1 cellular context compared by ENCODE assay signal in genomic region chr11:125272822-125273221, GRCh38.
TF ChIP-seq lines count a peak whose summit lies in the region.

No MANE protein-coding gene starts in this region.

TF ChIP-seq in H1, 55 proteins besides CTCF, POLR2A, EP300 and RAD21 (continued from another document):
- no peak for TF ChIP-seq TEAD4 (IDR thresholded peaks at IDR 0.05; ENCODE audit: low read depth, low read length)
- TF ChIP-seq, protein P1, sequence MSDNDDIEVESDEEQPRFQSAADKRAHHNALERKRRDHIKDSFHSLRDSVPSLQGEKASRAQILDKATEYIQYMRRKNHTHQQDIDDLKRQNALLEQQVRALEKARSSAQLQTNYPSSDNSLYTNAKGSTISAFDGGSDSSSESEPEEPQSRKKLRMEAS (IDR thresholded peaks at IDR 0.05), result no peak
- TF ChIP-seq ZNF274 (IDR thresholded peaks at IDR 0.05; ENCODE audit: borderline replicate concordance, extremely low read depth, low read length), result no peak
- no peak for TF ChIP-seq SUZ12 (IDR thresholded peaks at IDR 0.05; ENCODE audit: low read length)
- TF ChIP-seq CREB1 (IDR thresholded peaks at IDR 0.05), result no peak
- no peak for TF ChIP-seq BRCA1 (IDR thresholded peaks at IDR 0.05; ENCODE audit: low read depth, low read length)
- TF ChIP-seq, protein P2, sequence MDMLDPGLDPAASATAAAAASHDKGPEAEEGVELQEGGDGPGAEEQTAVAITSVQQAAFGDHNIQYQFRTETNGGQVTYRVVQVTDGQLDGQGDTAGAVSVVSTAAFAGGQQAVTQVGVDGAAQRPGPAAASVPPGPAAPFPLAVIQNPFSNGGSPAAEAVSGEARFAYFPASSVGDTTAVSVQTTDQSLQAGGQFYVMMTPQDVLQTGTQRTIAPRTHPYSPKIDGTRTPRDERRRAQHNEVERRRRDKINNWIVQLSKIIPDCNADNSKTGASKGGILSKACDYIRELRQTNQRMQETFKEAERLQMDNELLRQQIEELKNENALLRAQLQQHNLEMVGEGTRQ (IDR thresholded peaks at IDR 0.05; ENCODE audit: low read length), result no peak
- no peak for TF ChIP-seq SIX5 (IDR thresholded peaks at IDR 0.05; ENCODE audit: low read depth, low read length)
